Comparison of ENCODE assay signal across 1 cellular context in the genomic region with DNA sequence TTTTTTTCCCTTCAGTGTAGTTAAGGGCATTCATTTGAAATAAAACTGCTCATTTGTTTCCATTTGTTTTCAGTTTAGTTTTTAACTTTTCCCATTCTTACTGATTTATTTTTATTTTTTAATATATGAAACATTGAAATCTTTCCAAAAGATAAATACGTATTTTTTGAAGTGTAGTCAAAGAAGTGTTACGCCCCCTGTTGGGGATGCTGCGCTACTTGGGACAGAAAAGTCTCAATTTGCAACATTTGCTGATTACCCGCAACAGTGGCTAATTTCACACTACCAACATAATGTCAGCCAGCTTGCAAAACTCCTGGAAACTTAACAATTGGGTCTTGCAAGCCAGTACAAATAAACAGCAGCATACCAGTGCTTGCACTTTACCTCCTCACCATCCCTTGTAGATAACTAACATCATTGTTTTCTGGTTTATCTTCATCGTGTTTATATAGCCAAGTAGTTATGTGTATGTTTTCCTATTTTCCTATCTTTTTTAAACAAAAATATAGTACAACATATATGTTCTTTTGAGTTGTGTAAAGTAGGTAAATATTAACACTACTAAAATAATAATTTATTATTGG.
TF ChIP-seq lines count a peak whose summit lies in the region.

No MANE protein-coding gene starts in this region.

TF ChIP-seq in GM12878, 131 proteins besides CTCF, POLR2A, EP300 and RAD21 (continued from another document):
- TF ChIP-seq SUZ12 (IDR thresholded peaks at IDR 0.05; ENCODE audit: unreplicated experiment) = no peak
